Comparison of ENCODE assay signal across 9 cellular contexts in the genomic region with DNA sequence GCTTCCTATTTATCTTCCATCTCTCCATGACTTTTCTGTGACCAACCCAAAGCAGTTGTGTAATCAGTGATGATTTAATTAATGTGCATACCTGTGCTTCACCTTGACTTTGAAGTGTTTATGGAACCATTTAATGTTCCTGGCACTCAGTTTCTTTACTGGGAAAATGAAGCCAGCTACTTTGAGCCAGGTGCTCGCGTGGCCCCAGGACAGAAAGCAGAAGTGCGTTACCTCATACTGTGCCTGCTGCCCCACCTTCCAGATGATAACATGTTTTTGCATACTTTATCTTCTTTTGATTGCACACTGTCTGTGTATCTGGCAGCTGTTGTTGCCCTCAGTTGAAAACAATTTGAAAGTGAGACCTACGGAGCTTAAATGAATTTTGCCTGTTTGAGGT.
DNase-seq lines count a peak whose midpoint lies in the region; ATAC-seq and TF ChIP-seq lines count a peak whose summit lies in the region.
"Had no signal": no experiment of that assay in that cellular context is flagged by ENCODE, and none has a peak within 500 bp of the region (broad histone marks: within the 10 kb centered on the region; RNA-seq: fewer than 3 reads in every experiment).

No MANE protein-coding gene starts in this region.

- H3K79me2 ChIP-seq in SK-N-SH (ENCODE audit: insufficient read depth): no peaks in the 10 kb centered on the region

- POLR2A ChIA-PET in SK-N-SH (lab: Yijun Ruan, JAX): no interaction called here

- H3K27me3 Mint-ChIP-seq in naive B cell: no peaks in the 10 kb centered on the region

- ATAC-seq in GM19035 (IDR thresholded peaks at IDR 0.05; ENCODE audit: unreplicated experiment) (peak; percentile 84), HG02763 (IDR thresholded peaks at IDR 0.05; ENCODE audit: unreplicated experiment) (peak; percentile 74), naive B cell (ENCODE audit: low read depth in 2 of 2) (peak; percentile 96)
- ATAC-seq in stimulated activated naive CD8-positive, alpha-beta T cell treated with anti-CD3 and anti-CD28 coated beads, Interleukin-15, Interleukin-2, amounts not matched to agents 100 U/mL and 50 U/mL, for 24 hours: no peak

- H3F3A ChIP-seq in SK-N-SH (replicated peaks; ENCODE audit: insufficient read depth): no peaks in the 10 kb centered on the region

- peak overlapping the region in 7 of 8 donors; percentile 41 to 82 (median 73) for H3K4me3 Mint-ChIP-seq in naive B cell
- H3K4me3 Mint-ChIP-seq: activated T-cell treated with anti-CD3 and anti-CD28 coated beads, Interleukin-2, amount 50 U/mL, for 4 hours had no signal

- H3K27ac Mint-ChIP-seq in naive B cell: peak overlapping the region; percentile 1 to 98 (median 81)

- no peaks in the 10 kb centered on the region for H3K27me3 ChIP-seq in SK-N-SH (ENCODE audit: insufficient read depth)

- H3K9me2 ChIP-seq in SK-N-SH: no peaks in the 10 kb centered on the region

- no peaks in the 10 kb centered on the region for H4K20me1 ChIP-seq in SK-N-SH (ENCODE audit: insufficient read depth)

- WGBS in SK-N-SH (ENCODE audit: low lambda C conversion rate): 97% methylated on average over 4 of the region's 4 CpGs

- H3K9me3 ChIP-seq in SK-N-SH: no peaks in the 10 kb centered on the region

- TF ChIP-seq CTCF in SK-N-SH (IDR thresholded peaks at IDR 0.05): no peak

- CTCF ChIA-PET in SK-N-SH (lab: Yijun Ruan, JAX): interaction anchor here (1.3 kb wide), 1 partner anchor 27 kb away, joined by 6 read pairs; no protein-coding TSS in a partner anchor

- H3K4me1 ChIP-seq in SK-N-SH (ENCODE audit: control insufficient read depth in 1 of 2, insufficient read depth in 2 of 2, low read depth in 1 of 2, low read length in 1 of 2): peaks cover 4 to 20% of the 10 kb centered on the region in 2 experiments; a peak in 3 of 4 replicates

- no peak for TF ChIP-seq EP300 in SK-N-SH (IDR thresholded peaks at IDR 0.05; ENCODE audit: borderline replicate concordance in 1 of 2, low read depth in 1 of 2, low read length in 1 of 2)

- H3K36me3 ChIP-seq in SK-N-SH (replicated peaks in 1 of 2; ENCODE audit: control insufficient read depth in 1 of 2, insufficient read depth in 2 of 2, low read length in 1 of 2): no peaks in the 10 kb centered on the region

- peaks cover 0 to 3% (median 0%) of the 10 kb centered on the region in 7 donors for H3K9me3 Mint-ChIP-seq in naive B cell
- H3K9me3 Mint-ChIP-seq: activated T-cell treated with anti-CD3 and anti-CD28 coated beads, Interleukin-2, amount 50 U/mL, for 4 hours had no signal

- no peak overlapping the region for H3K4me3 ChIP-seq in SK-N-SH (ENCODE audit: low read depth in 2 of 2, low read length in 1 of 2)

- H3K4me2 ChIP-seq in SK-N-SH: no peak overlapping the region

- H3K36me3 Mint-ChIP-seq in naive B cell: no peaks in the 10 kb centered on the region

- DNase-seq in NCI-H146 (lab: John Stamatoyannopoulos, UW) (peak; percentile 88), naive B cell (peak; percentile 47), NCI-H1048 (lab: John Stamatoyannopoulos, UW) (no peak), NCI-H2227 treated with DMSO at 0.1 percent for 48 hours (lab: John Stamatoyannopoulos, UW) (no peak), SK-N-SH (no peak)
- no peak for DNase-seq in stimulated activated naive CD8-positive, alpha-beta T cell treated with anti-CD3 and anti-CD28 coated beads, Interleukin-15, Interleukin-2, amounts not matched to agents 100 U/mL and 50 U/mL, for 24 hours
- DNase-seq: activated T-cell treated with anti-CD3 and anti-CD28 coated beads, Interleukin-2, amount 50 U/mL, for 4 hours had no signal

- no peak overlapping the region for H3K27ac ChIP-seq in SK-N-SH (ENCODE audit: low read depth in 2 of 2, low read length in 1 of 2)

- H3K9ac ChIP-seq in SK-N-SH: no peak overlapping the region

- no peak overlapping the region for H2AFZ ChIP-seq in SK-N-SH (ENCODE audit: low read depth)

- TF ChIP-seq RAD21 in SK-N-SH (IDR thresholded peaks at IDR 0.05; ENCODE audit: low read length): no peak

- H3K4me1 Mint-ChIP-seq in naive B cell: peaks cover 33 to 43% (median 36%) of the 10 kb centered on the region in 3 donors

TF ChIP-seq in SK-N-SH, 30 proteins besides CTCF, POLR2A, EP300 and RAD21:
- TF ChIP-seq, protein P1, sequence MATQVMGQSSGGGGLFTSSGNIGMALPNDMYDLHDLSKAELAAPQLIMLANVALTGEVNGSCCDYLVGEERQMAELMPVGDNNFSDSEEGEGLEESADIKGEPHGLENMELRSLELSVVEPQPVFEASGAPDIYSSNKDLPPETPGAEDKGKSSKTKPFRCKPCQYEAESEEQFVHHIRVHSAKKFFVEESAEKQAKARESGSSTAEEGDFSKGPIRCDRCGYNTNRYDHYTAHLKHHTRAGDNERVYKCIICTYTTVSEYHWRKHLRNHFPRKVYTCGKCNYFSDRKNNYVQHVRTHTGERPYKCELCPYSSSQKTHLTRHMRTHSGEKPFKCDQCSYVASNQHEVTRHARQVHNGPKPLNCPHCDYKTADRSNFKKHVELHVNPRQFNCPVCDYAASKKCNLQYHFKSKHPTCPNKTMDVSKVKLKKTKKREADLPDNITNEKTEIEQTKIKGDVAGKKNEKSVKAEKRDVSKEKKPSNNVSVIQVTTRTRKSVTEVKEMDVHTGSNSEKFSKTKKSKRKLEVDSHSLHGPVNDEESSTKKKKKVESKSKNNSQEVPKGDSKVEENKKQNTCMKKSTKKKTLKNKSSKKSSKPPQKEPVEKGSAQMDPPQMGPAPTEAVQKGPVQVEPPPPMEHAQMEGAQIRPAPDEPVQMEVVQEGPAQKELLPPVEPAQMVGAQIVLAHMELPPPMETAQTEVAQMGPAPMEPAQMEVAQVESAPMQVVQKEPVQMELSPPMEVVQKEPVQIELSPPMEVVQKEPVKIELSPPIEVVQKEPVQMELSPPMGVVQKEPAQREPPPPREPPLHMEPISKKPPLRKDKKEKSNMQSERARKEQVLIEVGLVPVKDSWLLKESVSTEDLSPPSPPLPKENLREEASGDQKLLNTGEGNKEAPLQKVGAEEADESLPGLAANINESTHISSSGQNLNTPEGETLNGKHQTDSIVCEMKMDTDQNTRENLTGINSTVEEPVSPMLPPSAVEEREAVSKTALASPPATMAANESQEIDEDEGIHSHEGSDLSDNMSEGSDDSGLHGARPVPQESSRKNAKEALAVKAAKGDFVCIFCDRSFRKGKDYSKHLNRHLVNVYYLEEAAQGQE (IDR thresholded peaks at IDR 0.05; ENCODE audit: low read depth, low read length): no peak
- TF ChIP-seq RXRA (IDR thresholded peaks at IDR 0.05; ENCODE audit: borderline replicate concordance, low read depth): no peak
- TF ChIP-seq, protein P2, sequence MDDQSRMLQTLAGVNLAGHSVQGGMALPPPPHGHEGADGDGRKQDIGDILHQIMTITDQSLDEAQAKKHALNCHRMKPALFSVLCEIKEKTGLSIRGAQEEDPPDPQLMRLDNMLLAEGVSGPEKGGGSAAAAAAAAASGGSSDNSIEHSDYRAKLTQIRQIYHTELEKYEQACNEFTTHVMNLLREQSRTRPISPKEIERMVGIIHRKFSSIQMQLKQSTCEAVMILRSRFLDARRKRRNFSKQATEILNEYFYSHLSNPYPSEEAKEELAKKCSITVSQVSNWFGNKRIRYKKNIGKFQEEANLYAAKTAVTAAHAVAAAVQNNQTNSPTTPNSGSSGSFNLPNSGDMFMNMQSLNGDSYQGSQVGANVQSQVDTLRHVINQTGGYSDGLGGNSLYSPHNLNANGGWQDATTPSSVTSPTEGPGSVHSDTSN (IDR thresholded peaks at IDR 0.05): no peak
- TF ChIP-seq FOSL2 (IDR thresholded peaks at IDR 0.05; ENCODE audit: borderline replicate concordance, low read depth): no peak
- no peak for TF ChIP-seq RCOR1 (IDR thresholded peaks at IDR 0.05; ENCODE audit: low read length)
- no peak for TF ChIP-seq SMC3 (IDR thresholded peaks at IDR 0.05; ENCODE audit: low read depth, low read length)
- TF ChIP-seq TCF12 (IDR thresholded peaks at IDR 0.05): no peak
- no peak for TF ChIP-seq POLR2AphosphoS5 (IDR thresholded peaks at IDR 0.05; ENCODE audit: low read depth, low read length)
- TF ChIP-seq, protein P3, sequence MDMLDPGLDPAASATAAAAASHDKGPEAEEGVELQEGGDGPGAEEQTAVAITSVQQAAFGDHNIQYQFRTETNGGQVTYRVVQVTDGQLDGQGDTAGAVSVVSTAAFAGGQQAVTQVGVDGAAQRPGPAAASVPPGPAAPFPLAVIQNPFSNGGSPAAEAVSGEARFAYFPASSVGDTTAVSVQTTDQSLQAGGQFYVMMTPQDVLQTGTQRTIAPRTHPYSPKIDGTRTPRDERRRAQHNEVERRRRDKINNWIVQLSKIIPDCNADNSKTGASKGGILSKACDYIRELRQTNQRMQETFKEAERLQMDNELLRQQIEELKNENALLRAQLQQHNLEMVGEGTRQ (IDR thresholded peaks at IDR 0.05; ENCODE audit: borderline replicate concordance, low read depth, low read length): no peak
TF ChIP-seq in SK-N-SH: peak in this region for 0.

Comparison
In these comparisons a context has a peak if more than half of its experiments do, and no peak if none do; other contexts are left out.
1. DNase-seq: peak in NCI-H146 (single experiment) and naive B cell (single experiment); none in NCI-H1048 (single experiment), stimulated activated naive CD8-positive, alpha-beta T cell treated with anti-CD3 and anti-CD28 coated beads, Interleukin-15, Interleukin-2, amounts not matched to agents 100 U/mL and 50 U/mL, for 24 hours (single experiment), NCI-H2227 treated with DMSO at 0.1 percent for 48 hours (single experiment) and SK-N-SH (single experiment).